ENCODE assay signal across 10 cellular contexts in the genomic region with DNA sequence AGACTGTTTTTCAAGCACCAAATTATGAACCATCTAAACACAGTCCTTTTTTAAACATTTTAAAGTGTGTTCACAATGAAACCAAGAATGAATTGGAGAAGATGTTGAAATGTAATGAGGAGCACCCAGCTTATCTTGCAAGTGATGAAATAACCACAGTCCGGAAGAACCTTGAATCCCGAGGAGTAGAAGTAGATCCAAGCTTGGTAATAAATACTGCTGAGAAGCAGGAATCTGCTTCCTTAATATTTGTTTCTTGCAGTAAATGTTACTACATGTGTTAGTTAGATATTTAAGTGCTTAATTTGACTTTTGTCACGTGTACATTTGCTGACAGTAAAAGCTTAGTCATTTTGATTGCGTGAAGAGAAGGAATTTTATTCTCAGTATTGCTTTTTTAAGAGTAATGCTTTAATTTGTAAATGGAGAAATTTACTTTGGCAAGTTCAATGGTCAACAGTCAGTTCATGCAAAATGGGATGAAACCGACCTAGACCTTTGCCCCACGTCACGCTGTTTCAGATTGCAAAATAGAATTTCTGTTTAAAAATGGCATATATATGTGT.
"Had no signal": no experiment of that assay in that cellular context is flagged by ENCODE, and none has a peak within 500 bp of the region (broad histone marks: within the 10 kb centered on the region; RNA-seq: fewer than 3 reads in every experiment).

No MANE protein-coding gene starts in this region.

- H3K4me1 ChIP-seq: gastrocnemius medialis, heart left ventricle had no signal

- ATAC-seq: activated CD4-positive, CD25-positive, alpha-beta regulatory T cell treated with anti-CD3 and anti-CD28 coated beads, Interleukin-2, amount 50 U/mL, for 24 hours; gastrocnemius medialis; heart left ventricle; natural killer cell; stimulated activated effector memory CD8-positive, alpha-beta T cell treated with anti-CD3 and anti-CD28 coated beads, Interleukin-12 subunit alpha, Interleukin-12 subunit beta, amount 100 ng/mL, for 72 hours had no signal

- FAIRE-seq: endothelial cell of umbilical vein had no signal

- H3K4me3 ChIP-seq: gastrocnemius medialis, heart left ventricle had no signal

- H3K27ac ChIP-seq: gastrocnemius medialis, heart left ventricle, neutrophil had no signal

- DNase-seq: activated CD4-positive, alpha-beta T cell treated with anti-CD3 and anti-CD28 coated beads, Interleukin-2, amount 50 U/mL, for 4 hours; activated naive CD4-positive, alpha-beta T cell treated with anti-CD3 and anti-CD28 coated beads, Interleukin-2, amount 50 U/mL, for 16 hours; effector CD8-positive, alpha-beta T cell; gastrocnemius medialis; heart left ventricle; natural killer cell had no signal

- H3K9me3 ChIP-seq: gastrocnemius medialis, heart left ventricle, neutrophil had no signal

- H3K27me3 ChIP-seq: gastrocnemius medialis, heart left ventricle, neutrophil had no signal
